In genomic region chr16:52592216-52592592, GRCh38 we compare ENCODE assay signal across 32 cellular contexts. TPM values are rescaled to one million over a fixed set of nuclear protein-coding genes. Genes with fewer than 3 reads are reported as not detected.
"Had no signal": no experiment of that assay in that cellular context is flagged by ENCODE, and none has a peak within 500 bp of the region (broad histone marks: within the 10 kb centered on the region; RNA-seq: fewer than 3 reads in every experiment).

No MANE protein-coding gene starts in this region.

- H3K9me3 ChIP-seq: ascending aorta, breast epithelium, esophagus squamous epithelium, heart right ventricle had no signal

- H3K27ac ChIP-seq: ascending aorta, breast epithelium, cardiac muscle cell, coronary artery, epithelial cell of prostate, esophagus squamous epithelium, heart right ventricle had no signal

- H3K27me3 ChIP-seq: ascending aorta, breast epithelium, dorsolateral prefrontal cortex, esophagus squamous epithelium, heart right ventricle had no signal

- DNase-seq: activated CD4-positive, alpha-beta memory T cell treated with anti-CD3 and anti-CD28 coated beads, Interleukin-2, amount 10 ng/mL, durations not matched to agents 7 days and 5 days; activated CD4-positive, alpha-beta T cell treated with anti-CD3 and anti-CD28 coated beads for 36 hours; activated CD4-positive, alpha-beta T cell treated with anti-CD3 and anti-CD28 coated beads, Interleukin-2, amount 10 ng/mL, durations not matched to agents 24 days and 14 days; activated CD4-positive, CD25-positive, alpha-beta regulatory T cell; activated CD4-positive, CD25-positive, alpha-beta regulatory T cell treated with anti-CD3 and anti-CD28 coated beads, Interleukin-2, amount 50 U/mL, for 72 hours; activated CD8-positive, alpha-beta memory T cell treated with anti-CD3 and anti-CD28 coated beads, Interleukin-2, amount 50 U/mL, for 48 hours; activated gamma-delta T cell; activated naive CD4-positive, alpha-beta T cell; activated naive CD4-positive, alpha-beta T cell treated with anti-CD3 and anti-CD28 coated beads, Interleukin-2, amount 10 ng/mL, durations not matched to agents 7 days and 5 days; activated naive CD8-positive, alpha-beta T cell treated with anti-CD3 and anti-CD28 coated beads, Interleukin-2, amount 10 ng/mL, durations not matched to agents 7 days and 5 days; activated T-cell treated with anti-CD3 and anti-CD28 coated beads for 4 hours; activated T-cell treated with anti-CD3 and anti-CD28 coated beads, Interleukin-2, amount 50 U/mL, for 24 hours; activated T-cell treated with anti-CD3 and anti-CD28 coated beads, Interleukin-2, amount 50 U/mL, for 72 hours; central memory CD4-positive, alpha-beta T cell; cerebellar nuclear complex; dorsolateral prefrontal cortex; effector memory CD4-positive, alpha-beta T cell; endodermal cell; esophagus squamous epithelium; heart right ventricle; T-helper 2 cell had no signal

- H3K36me3 ChIP-seq: ascending aorta, breast epithelium, cardiac muscle cell, esophagus squamous epithelium, heart right ventricle had no signal

- ATAC-seq: activated CD4-positive, alpha-beta T cell treated with anti-CD3 and anti-CD28 coated beads for 36 hours; activated naive CD4-positive, alpha-beta T cell treated with anti-CD3 and anti-CD28 coated beads, Interleukin-2, amount 50 U/mL, for 72 hours; activated T-cell treated with anti-CD3 and anti-CD28 coated beads, Interleukin-2, amount 50 U/mL, for 72 hours; heart right ventricle had no signal

- H3K4me1 ChIP-seq: ascending aorta, breast epithelium, esophagus squamous epithelium, heart right ventricle had no signal

- H3K4me3 ChIP-seq: ascending aorta, breast epithelium, cardiac muscle cell, coronary artery, esophagus squamous epithelium, heart right ventricle had no signal

- FAIRE-seq: frontal cortex had no signal

RNA-seq across cellular contexts. Expression of gene TOX3, which starts 45.3 kb away (rescaled TPM):
- total RNA-seq: activated CD4-positive, alpha-beta memory T cell treated with anti-CD3 and anti-CD28 coated beads, Interleukin-2, amount 10 ng/mL, durations not matched to agents 7 days and 5 days; activated CD4-positive, alpha-beta T cell treated with anti-CD3 and anti-CD28 coated beads for 36 hours; activated CD4-positive, alpha-beta T cell treated with anti-CD3 and anti-CD28 coated beads, Interleukin-2, amount 10 ng/mL, durations not matched to agents 24 days and 14 days; activated naive CD4-positive, alpha-beta T cell treated with anti-CD3 and anti-CD28 coated beads, Interleukin-2, amount 50 U/mL, for 72 hours; activated naive CD8-positive, alpha-beta T cell treated with anti-CD3 and anti-CD28 coated beads, Interleukin-2, amount 10 ng/mL, durations not matched to agents 7 days and 5 days; activated T-cell treated with anti-CD3 and anti-CD28 coated beads, Interleukin-2, amount 50 U/mL, for 72 hours; ascending aorta; fibroblast of lung; fibroblast of villous mesenchyme; glomerular endothelial cell; heart right ventricle; T-helper 1 cell treated with Interleukin-12 subunit alpha and Interleukin-12 subunit beta and Interleukin-4 antibody, amounts not matched to agents 30 ng/mL and 1 ng/mL, for 36 hours had no signal
- polyA plus RNA-seq: fibroblast of lung, heart right ventricle had no signal
